In genomic region chr10:12406764-12407400, GRCh38 we compare ENCODE assay signal across 24 cellular contexts. TPM values are rescaled to one million over a fixed set of nuclear protein-coding genes. Genes with fewer than 3 reads are reported as not detected.
DNase-seq lines count a peak whose midpoint lies in the region; ATAC-seq and TF ChIP-seq lines count a peak whose summit lies in the region.
"Had no signal": no experiment of that assay in that cellular context is flagged by ENCODE, and none has a peak within 500 bp of the region (broad histone marks: within the 10 kb centered on the region; RNA-seq: fewer than 3 reads in every experiment).

No MANE protein-coding gene starts in this region.

- no peak for TF ChIP-seq POLR2A in NB4 (IDR thresholded peaks at IDR 0.05; ENCODE audit: extremely low read depth, insufficient read length)
- no peak for TF ChIP-seq POLR2A in spleen (IDR thresholded peaks at IDR 0.05)
- TF ChIP-seq POLR2A in uterus (IDR thresholded peaks at IDR 0.05), result no peak

- H3K4me1 Mint-ChIP-seq in Caco-2 (ENCODE audit: low read depth, unreplicated experiment) (no peaks in the 10 kb centered on the region), neural progenitor cell (peaks cover 4% of the 10 kb centered on the region)

- intact Hi-C loops in Caco-2 (cut with micrococcal nuclease; ENCODE audit: unreplicated experiment), result no loop called here
- intact Hi-C loops in spleen (cut with DNase I; ENCODE audit: low total_unique reads), result no loop called here
- intact Hi-C loops in uterus (cut with DNase I; ENCODE audit: low total_unique reads), result no loop called here

- no peaks in the 10 kb centered on the region for H3K79me2 ChIP-seq in neural progenitor cell (ENCODE audit: low read depth)

- DNase-seq in Caco-2 (no peak), NB4 (ENCODE audit: low read depth) (peak; percentile 4), left lobe of liver (ENCODE audit: low spot score) (peak; percentile 36), spleen (peak; percentile 44), neural progenitor cell (ENCODE audit: low spot score) (no peak), GM20000 (ENCODE audit: low spot score) (no peak), uterus (no peak), A172 (ENCODE audit: low spot score) (no peak)
- DNase-seq: activated CD4-positive, CD25-positive, alpha-beta regulatory T cell treated with anti-CD3 and anti-CD28 coated beads, Interleukin-2, amount 50 U/mL, for 72 hours; activated CD8-positive, alpha-beta T cell treated with anti-CD3 and anti-CD28 coated beads, Interleukin-2, amount 10 ng/mL, durations not matched to agents 7 days and 5 days; activated naive CD4-positive, alpha-beta T cell treated with anti-CD3 and anti-CD28 coated beads, Interleukin-2, amount 50 U/mL, for 16 hours; CD4-positive, CD25-positive, alpha-beta regulatory T cell; DMS153; GDM1; H9; left lung; NCI-H146; NCI-H526 treated with DMSO at 0.1 percent for 48 hours; retina; SK-N-SH; stimulated activated CD4-positive, alpha-beta T cell treated with anti-CD3 and anti-CD28 coated beads, Interleukin-12 subunit alpha, Interleukin-12 subunit beta, amount 100 ng/mL, for 4 hours had no signal

- H3K27me3 Mint-ChIP-seq in Caco-2 (ENCODE audit: insufficient read depth, unreplicated experiment), result peaks cover 8% of the 10 kb centered on the region
- H3K27me3 Mint-ChIP-seq in neural progenitor cell (ENCODE audit: insufficient read depth, low read depth), result peaks cover 4% of the 10 kb centered on the region

- POLR2A ChIA-PET in Caco-2 (lab: Charles Lee), result no interaction called here

- no peak overlapping the region for H3K4me2 ChIP-seq in neural progenitor cell
- H3K4me2 ChIP-seq: SK-N-SH had no signal

- H2AFZ ChIP-seq in neural progenitor cell (replicated peaks), result no peak overlapping the region

- H3K4me1 ChIP-seq in Caco-2, result 0 out of 2 replicates have a peak, but pooled peaks cover 8% of the 10 kb centered on the region
- peaks cover 0 to 10% (median 0%) of the 10 kb centered on the region in 6 donors for H3K4me1 ChIP-seq in spleen
- no peaks in the 10 kb centered on the region for H3K4me1 ChIP-seq in neural progenitor cell
- no peaks in the 10 kb centered on the region for H3K4me1 ChIP-seq in uterus

- CTCF ChIA-PET in Caco-2 (lab: Charles Lee), result interaction anchor here (0.7 kb wide), 1 partner anchor 58 kb away, joined by 5 read pairs; no protein-coding TSS in a partner anchor

- no peaks in the 10 kb centered on the region for H4K20me1 ChIP-seq in neural progenitor cell (ENCODE audit: low read depth)

- peak overlapping the region; percentile 2 for H3K27ac Mint-ChIP-seq in Caco-2 (ENCODE audit: unreplicated experiment)
- no peak overlapping the region for H3K27ac Mint-ChIP-seq in neural progenitor cell
- H3K27ac Mint-ChIP-seq: activated CD8-positive, alpha-beta T cell treated with anti-CD3 and anti-CD28 coated beads, Interleukin-2, amount 10 ng/mL, durations not matched to agents 7 days and 5 days had no signal

- H3K36me3 Mint-ChIP-seq in Caco-2 (ENCODE audit: insufficient read depth, unreplicated experiment) (no peaks in the 10 kb centered on the region), neural progenitor cell (peaks cover 6% of the 10 kb centered on the region)

- H3K36me3 ChIP-seq in Caco-2 (ENCODE audit: control insufficient read depth, insufficient read depth, low read length) (no peaks in the 10 kb centered on the region), spleen (peaks cover 0 to 12% (median 0%) of the 10 kb centered on the region in 6 donors), neural progenitor cell (no peaks in the 10 kb centered on the region), uterus (no peaks in the 10 kb centered on the region)
- H3K36me3 ChIP-seq: cardiac muscle cell, left lung had no signal

- H3K27me3 ChIP-seq in Caco-2 (replicated peaks; ENCODE audit: control insufficient read depth, insufficient read depth, low read length) (no peaks in the 10 kb centered on the region), spleen (replicated peaks in 1 of 7) (no peaks in the 10 kb centered on the region), neural progenitor cell (no peaks in the 10 kb centered on the region), uterus (no peaks in the 10 kb centered on the region)
- H3K27me3 ChIP-seq: cardiac muscle cell had no signal

- H3K4me3 ChIP-seq in Caco-2 (ENCODE audit: low read depth, low read length), result no peak overlapping the region
- H3K4me3 ChIP-seq in NB4 (ENCODE audit: low read depth, low read length), result no peak overlapping the region
- H3K4me3 ChIP-seq in spleen, result no peak overlapping the region
- no peak overlapping the region for H3K4me3 ChIP-seq in neural progenitor cell
- H3K4me3 ChIP-seq in uterus, result no peak overlapping the region
- H3K4me3 ChIP-seq: cardiac muscle cell, left lung had no signal

- no peak overlapping the region for H3K9ac ChIP-seq in neural progenitor cell
- H3K9ac ChIP-seq: SK-N-SH had no signal

- 88 to 95% (median 91%) methylated on average over 9 of the region's 9 CpGs for WGBS in spleen, 5 donors

- no peak for ATAC-seq in left lobe of liver
- ATAC-seq: activated CD8-positive, alpha-beta T cell treated with anti-CD3 and anti-CD28 coated beads, Interleukin-2, amount 10 ng/mL, durations not matched to agents 7 days and 5 days had no signal

- H3K27ac ChIP-seq in spleen (no peak overlapping the region), neural progenitor cell (no peak overlapping the region), uterus (no peak overlapping the region)
- H3K27ac ChIP-seq: cardiac muscle cell, HL-60, left lung, RWPE1 had no signal

- TF ChIP-seq CTCF in Caco-2 (IDR thresholded peaks at IDR 0.05; ENCODE audit: insufficient read depth in 1 of 2, low read depth in 1 of 2, low read length in 1 of 2, severe bottlenecking in 1 of 2, unreplicated experiment in 1 of 2) (no peak), NB4 (IDR thresholded peaks at IDR 0.05; ENCODE audit: low read depth, low read length) (no peak), spleen (IDR thresholded peaks at IDR 0.05 in 8 of 11, conservative IDR thresholded peaks at IDR 0.05 in 3 of 11) (no peak), neural progenitor cell (IDR thresholded peaks at IDR 0.05) (no peak), GM20000 (IDR thresholded peaks at IDR 0.05; ENCODE audit: extremely low read depth, missing control alignments) (no peak), uterus (IDR thresholded peaks at IDR 0.05) (no peak)

- peaks cover 5% of the 10 kb centered on the region for H3F3A ChIP-seq in neural progenitor cell (ENCODE audit: low read depth)

- H3K9me3 ChIP-seq in Caco-2, result no peaks in the 10 kb centered on the region
- H3K9me3 ChIP-seq in spleen, result no peaks in the 10 kb centered on the region
- H3K9me3 ChIP-seq in neural progenitor cell (ENCODE audit: low read depth), result no peaks in the 10 kb centered on the region
- H3K9me3 ChIP-seq in uterus, result no peaks in the 10 kb centered on the region
- H3K9me3 ChIP-seq: left lung, SK-N-SH had no signal

- no peaks in the 10 kb centered on the region for H3K9me3 Mint-ChIP-seq in Caco-2 (ENCODE audit: unreplicated experiment)
- peaks cover 3% of the 10 kb centered on the region for H3K9me3 Mint-ChIP-seq in neural progenitor cell
- H3K9me3 Mint-ChIP-seq: CD4-positive, CD25-positive, alpha-beta regulatory T cell; H9 had no signal

- no peak overlapping the region for H3K4me3 Mint-ChIP-seq in Caco-2 (ENCODE audit: unreplicated experiment)
- no peak overlapping the region for H3K4me3 Mint-ChIP-seq in neural progenitor cell
- H3K4me3 Mint-ChIP-seq: activated CD8-positive, alpha-beta T cell treated with anti-CD3 and anti-CD28 coated beads, Interleukin-2, amount 10 ng/mL, durations not matched to agents 7 days and 5 days; H9 had no signal

- BruUV-seq in Caco-2 (replicated peaks; lab: Mats Ljungman, UMichigan), result no TSS peak

RNA-seq across cellular contexts. Expression of gene CAMK1D, which starts 57.5 kb away (rescaled TPM):
- total RNA-seq in Caco-2 (2022), result 8.1 and 10.9 TPM in 2 replicates
- 8.1 TPM for total RNA-seq in left lobe of liver
- 10 to 100 TPM; 18.9 to 34.5 (median 28.3) TPM for total RNA-seq in spleen
- polyA plus RNA-seq in spleen, result 1 to 10 TPM; 6.8 to 8.9 (median 7.4) TPM
- total RNA-seq in neural progenitor cell (ENCODE audit: low replicate concordance), result 7.6 and 8.8 TPM in 2 replicates
- total RNA-seq in uterus, result 10 to 100 TPM in 3 of 4 donors, 1 to 10 TPM in 1; 3.5 to 48.4 (median 10.8) TPM
- total RNA-seq in A172 (2014; rRNA removed; shearing (Covaris generic)), result 2.6 and 3.4 TPM in 2 replicates

Comparison
In these comparisons a context has a peak if more than half of its experiments do, and no peak if none do; other contexts are left out.
1. DNase-seq: peak in NB4 (single experiment), left lobe of liver (single experiment) and spleen (single experiment); none in Caco-2 (0 of 2), neural progenitor cell (single experiment), GM20000 (single experiment), uterus (0 of 2) and A172 (single experiment).